In the genomic region with DNA sequence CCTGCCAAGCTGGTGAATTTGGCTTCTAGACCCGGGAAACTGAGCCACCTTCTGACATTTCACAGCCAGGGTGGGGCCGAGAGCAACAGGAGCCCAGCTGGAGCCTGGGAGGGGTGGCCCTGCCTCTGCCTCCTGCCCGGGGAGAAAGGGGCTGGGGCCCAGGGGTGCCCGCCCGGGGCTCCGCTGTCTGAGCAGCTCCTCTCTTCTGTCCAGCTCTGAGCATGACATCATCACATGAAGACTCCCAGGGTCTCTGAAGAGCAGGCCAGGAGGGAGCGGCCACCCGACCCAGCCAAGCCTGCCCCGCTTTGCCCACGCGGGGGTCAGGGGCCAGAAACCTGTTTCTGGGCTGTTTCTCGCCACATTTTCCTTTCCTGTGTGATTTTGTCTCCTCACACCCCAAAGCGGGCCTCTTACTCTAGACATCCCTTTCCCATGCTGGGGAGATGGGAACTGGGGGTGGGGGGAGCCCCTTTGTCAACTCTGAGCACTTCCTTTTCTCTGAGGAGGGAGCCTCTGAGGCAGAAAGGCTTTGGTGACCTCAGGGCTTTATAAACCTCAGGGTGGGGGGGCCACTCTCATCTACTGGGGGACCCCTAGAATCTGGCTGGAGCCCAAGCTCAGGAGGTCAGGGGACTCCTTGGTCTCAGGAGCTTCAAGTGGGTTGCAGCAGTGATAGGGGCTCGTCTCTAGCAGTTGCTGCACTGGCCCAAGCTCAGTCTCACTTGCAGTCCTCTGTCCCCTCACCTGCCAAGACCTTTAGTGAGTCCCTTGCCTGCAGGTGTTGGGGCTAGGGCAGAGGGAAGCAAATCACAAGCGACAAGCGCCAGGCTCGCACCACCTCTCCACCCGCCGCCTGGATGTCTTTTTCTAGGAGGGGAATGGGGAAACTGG, we compare ENCODE assay signal across 8 cellular contexts. TPM values are rescaled to one million over a fixed set of nuclear protein-coding genes. Genes with fewer than 3 reads are reported as not detected.
DNase-seq lines count a peak whose midpoint lies in the region; ATAC-seq and TF ChIP-seq lines count a peak whose summit lies in the region.

No MANE protein-coding gene starts in this region.

- peak; percentile 22 for ATAC-seq in GM21723 (IDR thresholded peaks at IDR 0.05; ENCODE audit: unreplicated experiment)
- peak; percentile 18 for ATAC-seq in gastroesophageal sphincter

- H3K36me3 ChIP-seq in GM06990 (ENCODE audit: control insufficient read depth, insufficient read depth, low read length) (peaks cover 7% of the 10 kb centered on the region), Peyer's patch (peaks cover 0 to 21% (median 0%) of the 10 kb centered on the region in 3 donors), gastroesophageal sphincter (peaks cover 0 to 35% of the 10 kb centered on the region in 2 donors), SJCRH30 (peaks cover 29% of the 10 kb centered on the region)

- DNase-seq in GM06990 (ENCODE audit: extremely low read depth, insufficient read length) (no peak), Peyer's patch (peak in 2 of 3 donors; percentile 69 to 79), SJCRH30 (no peak), NCI-H2107 (lab: John Stamatoyannopoulos, UW) (no peak), NCI-H1417 treated with DMSO at 0.1 percent for 48 hours (lab: John Stamatoyannopoulos, UW) (no peak)
- peak; percentile 72 for DNase-seq in stimulated activated CD4-positive, alpha-beta T cell treated with anti-CD3 and anti-CD28 coated beads, Interleukin-4, amount 100 ng/mL, for 24 hours

- H3K27ac ChIP-seq in Peyer's patch: peak overlapping the region; percentile 64 to 98 (median 81)
- peak overlapping the region in 2 of 4 donors; percentile 31 to 67 for H3K27ac ChIP-seq in gastroesophageal sphincter
- H3K27ac ChIP-seq in SJCRH30: no peak overlapping the region

- TF ChIP-seq POLR2A in Peyer's patch (IDR thresholded peaks at IDR 0.05): no peak
- no peak for TF ChIP-seq POLR2A in gastroesophageal sphincter (IDR thresholded peaks at IDR 0.05)

- no peak for TF ChIP-seq EP300 in gastroesophageal sphincter (IDR thresholded peaks at IDR 0.05)

- WGBS in gastroesophageal sphincter (ENCODE audit: low coverage in 1 of 2), 2 donors: 87 to 100% methylated on average over 1 to 3 of the region's 19 CpGs

- H3K9me3 ChIP-seq in Peyer's patch (no peaks in the 10 kb centered on the region), gastroesophageal sphincter (no peaks in the 10 kb centered on the region), SJCRH30 (replicated peaks) (no peaks in the 10 kb centered on the region)

- H3K4me3 ChIP-seq in GM06990 (replicated peaks; ENCODE audit: low read depth, low read length) (peak overlapping the region; percentile 28), Peyer's patch (peak overlapping the region; percentile 28 to 49 (median 43)), gastroesophageal sphincter (peak overlapping the region in 1 of 2 donors; percentile 40), SJCRH30 (no peak overlapping the region)

- H3K27me3 ChIP-seq in GM06990 (replicated peaks; ENCODE audit: control insufficient read depth, insufficient read depth, low read length): no peaks in the 10 kb centered on the region
- H3K27me3 ChIP-seq in Peyer's patch: no peaks in the 10 kb centered on the region
- no peaks in the 10 kb centered on the region for H3K27me3 ChIP-seq in gastroesophageal sphincter
- no peaks in the 10 kb centered on the region for H3K27me3 ChIP-seq in SJCRH30

- no peak for TF ChIP-seq CTCF in GM06990 (IDR thresholded peaks at IDR 0.05; ENCODE audit: insufficient read depth, low read length, poor library complexity, severe bottlenecking)
- TF ChIP-seq CTCF in Peyer's patch (IDR thresholded peaks at IDR 0.05): no peak
- TF ChIP-seq CTCF in gastroesophageal sphincter (IDR thresholded peaks at IDR 0.05): no peak

- H3K4me1 ChIP-seq in Peyer's patch (peaks cover 7 to 56% (median 47%) of the 10 kb centered on the region in 4 donors), gastroesophageal sphincter (peaks cover 0 to 68% (median 32%) of the 10 kb centered on the region in 3 donors), SJCRH30 (peaks cover 73% of the 10 kb centered on the region)

RNA-seq across cellular contexts. Expression of gene UBALD2, which starts 7.6 kb away (rescaled TPM):
- total RNA-seq in Peyer's patch (10 to 100 TPM; 14.0 to 74.1 (median 50.4) TPM), gastroesophageal sphincter (1 to 10 TPM; 6.1 to 8.8 (median 8.4) TPM)
- total RNA-seq in SJCRH30 (2014; rRNA removed; shearing (Covaris generic)): 40.7 and 41.9 TPM in 2 replicates

RNA-seq across cellular contexts. Expression of gene RNF157, which starts 32.5 kb away (rescaled TPM):
- 100 to 1,000 TPM in 2 of 4 donors, 10 to 100 TPM in 2; 73.4 to 115 (median 106) TPM for total RNA-seq in Peyer's patch
- total RNA-seq in gastroesophageal sphincter: 1 to 10 TPM; 2.5 to 8.1 (median 3.3) TPM
- 3.3 and 3.5 TPM in 2 replicates for total RNA-seq in SJCRH30 (2014; rRNA removed; shearing (Covaris generic))

RNA-seq across cellular contexts. Expression of gene QRICH2, which starts 35.3 kb away (rescaled TPM):
- 10 to 100 TPM in 1 of 4 donors, 1 to 10 TPM in 3; 1.2 to 10.7 (median 3.1) TPM for total RNA-seq in Peyer's patch
- total RNA-seq in gastroesophageal sphincter: 1 to 10 TPM; 1.7 to 2.7 (median 2.0) TPM
- 2.7 and 3.5 TPM in 2 replicates for total RNA-seq in SJCRH30 (2014; rRNA removed; shearing (Covaris generic))

Comparison
In these comparisons a context has a peak if more than half of its experiments do, and no peak if none do; other contexts are left out.
1. DNase-seq: peak in Peyer's patch (2 of 3) and stimulated activated CD4-positive, alpha-beta T cell treated with anti-CD3 and anti-CD28 coated beads, Interleukin-4, amount 100 ng/mL, for 24 hours (single experiment); none in GM06990 (single experiment), SJCRH30 (0 of 2), NCI-H2107 (single experiment) and NCI-H1417 treated with DMSO at 0.1 percent for 48 hours (single experiment).
2. RNA of gene RNF157, which starts 32.5 kb away (total RNA-seq): 73.4 to 115 TPM in Peyer's patch; 2.5 to 8.1 TPM in gastroesophageal sphincter and 3.3 to 3.5 TPM in SJCRH30; every median in the first group is over 4 times any median in the second.